ENCODE assay signal across 2 cellular contexts in the genomic region with DNA sequence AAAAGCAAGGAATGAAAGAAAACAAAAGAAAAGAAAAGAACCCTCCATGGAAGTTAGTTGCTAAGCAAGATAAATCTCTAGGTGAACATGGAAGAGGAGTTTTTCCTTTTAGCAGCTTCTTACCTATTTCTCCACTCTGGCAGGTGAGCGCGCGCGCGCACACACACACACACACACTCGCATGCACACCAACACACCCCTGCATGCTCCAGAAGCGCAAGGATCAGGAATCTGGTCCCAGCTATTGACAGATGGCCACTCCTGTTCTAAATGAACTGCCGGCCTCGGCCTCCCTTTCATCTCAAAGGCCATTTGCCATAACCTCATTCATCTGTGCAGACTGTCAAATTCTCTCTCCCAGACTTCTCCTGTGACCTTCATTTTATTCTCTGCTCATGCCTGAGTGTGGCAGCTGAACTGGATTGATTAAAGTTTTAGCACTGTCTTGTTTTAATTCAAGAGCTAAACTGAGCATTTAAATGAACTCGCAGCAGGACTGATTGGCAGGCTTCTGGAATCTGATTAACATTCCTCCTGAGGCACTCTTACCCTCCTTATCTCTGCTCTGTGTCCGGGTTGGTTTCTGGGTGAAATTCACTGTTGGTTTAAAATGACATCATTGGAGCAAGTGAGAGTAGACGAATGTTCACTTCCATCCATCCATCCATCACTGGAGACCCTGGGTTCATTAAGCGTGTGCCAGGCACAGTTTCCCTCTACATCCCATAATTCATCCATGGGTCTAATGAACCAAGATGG.
TF ChIP-seq lines count a peak whose summit lies in the region.

No MANE protein-coding gene starts in this region.

TF ChIP-seq in SK-N-SH, 30 proteins besides CTCF, POLR2A, EP300 and RAD21 (continued from another document):
- TF ChIP-seq, protein P1, sequence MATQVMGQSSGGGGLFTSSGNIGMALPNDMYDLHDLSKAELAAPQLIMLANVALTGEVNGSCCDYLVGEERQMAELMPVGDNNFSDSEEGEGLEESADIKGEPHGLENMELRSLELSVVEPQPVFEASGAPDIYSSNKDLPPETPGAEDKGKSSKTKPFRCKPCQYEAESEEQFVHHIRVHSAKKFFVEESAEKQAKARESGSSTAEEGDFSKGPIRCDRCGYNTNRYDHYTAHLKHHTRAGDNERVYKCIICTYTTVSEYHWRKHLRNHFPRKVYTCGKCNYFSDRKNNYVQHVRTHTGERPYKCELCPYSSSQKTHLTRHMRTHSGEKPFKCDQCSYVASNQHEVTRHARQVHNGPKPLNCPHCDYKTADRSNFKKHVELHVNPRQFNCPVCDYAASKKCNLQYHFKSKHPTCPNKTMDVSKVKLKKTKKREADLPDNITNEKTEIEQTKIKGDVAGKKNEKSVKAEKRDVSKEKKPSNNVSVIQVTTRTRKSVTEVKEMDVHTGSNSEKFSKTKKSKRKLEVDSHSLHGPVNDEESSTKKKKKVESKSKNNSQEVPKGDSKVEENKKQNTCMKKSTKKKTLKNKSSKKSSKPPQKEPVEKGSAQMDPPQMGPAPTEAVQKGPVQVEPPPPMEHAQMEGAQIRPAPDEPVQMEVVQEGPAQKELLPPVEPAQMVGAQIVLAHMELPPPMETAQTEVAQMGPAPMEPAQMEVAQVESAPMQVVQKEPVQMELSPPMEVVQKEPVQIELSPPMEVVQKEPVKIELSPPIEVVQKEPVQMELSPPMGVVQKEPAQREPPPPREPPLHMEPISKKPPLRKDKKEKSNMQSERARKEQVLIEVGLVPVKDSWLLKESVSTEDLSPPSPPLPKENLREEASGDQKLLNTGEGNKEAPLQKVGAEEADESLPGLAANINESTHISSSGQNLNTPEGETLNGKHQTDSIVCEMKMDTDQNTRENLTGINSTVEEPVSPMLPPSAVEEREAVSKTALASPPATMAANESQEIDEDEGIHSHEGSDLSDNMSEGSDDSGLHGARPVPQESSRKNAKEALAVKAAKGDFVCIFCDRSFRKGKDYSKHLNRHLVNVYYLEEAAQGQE (IDR thresholded peaks at IDR 0.05; ENCODE audit: low read depth, low read length) = no peak
- TF ChIP-seq EZH2phosphoT487 (IDR thresholded peaks at IDR 0.05; ENCODE audit: borderline replicate concordance, low read depth) (no peak), ELF1 (IDR thresholded peaks at IDR 0.05) (no peak)
- TF ChIP-seq, protein P2, sequence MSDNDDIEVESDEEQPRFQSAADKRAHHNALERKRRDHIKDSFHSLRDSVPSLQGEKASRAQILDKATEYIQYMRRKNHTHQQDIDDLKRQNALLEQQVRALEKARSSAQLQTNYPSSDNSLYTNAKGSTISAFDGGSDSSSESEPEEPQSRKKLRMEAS (IDR thresholded peaks at IDR 0.05; ENCODE audit: low read depth) = no peak

TF ChIP-seq in SK-N-SH treated with all-trans-retinoic acid at 6 μM for 48 hours, 23 proteins besides CTCF, POLR2A, EP300 and RAD21 (continued from another document):
- TF ChIP-seq, protein P3, sequence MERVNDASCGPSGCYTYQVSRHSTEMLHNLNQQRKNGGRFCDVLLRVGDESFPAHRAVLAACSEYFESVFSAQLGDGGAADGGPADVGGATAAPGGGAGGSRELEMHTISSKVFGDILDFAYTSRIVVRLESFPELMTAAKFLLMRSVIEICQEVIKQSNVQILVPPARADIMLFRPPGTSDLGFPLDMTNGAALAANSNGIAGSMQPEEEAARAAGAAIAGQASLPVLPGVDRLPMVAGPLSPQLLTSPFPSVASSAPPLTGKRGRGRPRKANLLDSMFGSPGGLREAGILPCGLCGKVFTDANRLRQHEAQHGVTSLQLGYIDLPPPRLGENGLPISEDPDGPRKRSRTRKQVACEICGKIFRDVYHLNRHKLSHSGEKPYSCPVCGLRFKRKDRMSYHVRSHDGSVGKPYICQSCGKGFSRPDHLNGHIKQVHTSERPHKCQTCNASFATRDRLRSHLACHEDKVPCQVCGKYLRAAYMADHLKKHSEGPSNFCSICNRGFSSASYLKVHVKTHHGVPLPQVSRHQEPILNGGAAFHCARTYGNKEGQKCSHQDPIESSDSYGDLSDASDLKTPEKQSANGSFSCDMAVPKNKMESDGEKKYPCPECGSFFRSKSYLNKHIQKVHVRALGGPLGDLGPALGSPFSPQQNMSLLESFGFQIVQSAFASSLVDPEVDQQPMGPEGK (CRISPR knock-in tag; IDR thresholded peaks at IDR 0.05; ENCODE audit: borderline replicate concordance) = no peak
- no peak for TF ChIP-seq ZFP30 (CRISPR knock-in tag; IDR thresholded peaks at IDR 0.05)
- no peak for TF ChIP-seq ZNF8 (CRISPR knock-in tag; IDR thresholded peaks at IDR 0.05)
- TF ChIP-seq ZNF565 (CRISPR knock-in tag; conservative IDR thresholded peaks at IDR 0.05; ENCODE audit: low read depth) = no peak
